ENCODE assay signal across 5 cellular contexts in the genomic region with DNA sequence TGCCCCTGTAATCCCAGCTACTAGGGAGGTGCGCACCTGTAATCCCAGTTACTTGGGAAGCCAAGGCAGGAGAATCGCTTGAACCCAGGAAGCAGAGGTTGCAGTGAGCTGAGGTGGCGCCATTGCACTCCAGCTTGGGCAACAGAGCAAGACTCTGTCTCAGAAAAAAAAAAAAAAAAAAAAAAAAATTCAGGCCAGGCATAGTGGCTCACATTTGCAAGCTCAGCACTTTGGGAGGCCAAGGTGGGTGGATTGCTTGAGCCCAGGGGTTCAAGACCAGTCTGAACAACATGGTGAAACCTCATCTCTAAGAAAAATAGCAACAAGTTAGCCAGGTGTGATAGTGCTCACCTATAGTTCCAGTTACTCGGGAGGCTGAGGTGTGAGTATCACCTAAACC. TPM values are rescaled to one million over a fixed set of nuclear protein-coding genes. Genes with fewer than 3 reads are reported as not detected.
DNase-seq lines count a peak whose midpoint lies in the region; ATAC-seq and TF ChIP-seq lines count a peak whose summit lies in the region.
"Not testable (repeated sequence)": the region's sequence is repeated elsewhere in the genome, so short reads cannot be mapped to it uniquely, and the experiment has no call there.

No MANE protein-coding gene starts in this region.

- H3K27ac Mint-ChIP-seq in activated CD4-positive, alpha-beta T cell treated with anti-CD3 and anti-CD28 coated beads, Interleukin-2, amount 10 ng/mL, durations not matched to agents 24 days and 14 days; endodermal cell: not testable (repeated sequence)

- H2BK120ac ChIP-seq in IMR-90 (ENCODE audit: low read depth, low read length), result not testable (repeated sequence)

- H3K79me2 ChIP-seq in HCT116 (ENCODE audit: insufficient read depth, low read length), result not testable (repeated sequence)

- not testable (repeated sequence) for H3K14ac ChIP-seq in IMR-90 (replicated peaks; ENCODE audit: low read depth, low read length)

- not testable (repeated sequence) for H3K36me3 ChIP-seq in HCT116 (ENCODE audit: control insufficient read depth in 1 of 2, insufficient read depth in 2 of 2, low read length in 2 of 2); IMR-90 (ENCODE audit: control insufficient read depth, insufficient read depth, low read length); Panc1 (ENCODE audit: control insufficient read depth, insufficient read depth, low read length); endodermal cell (ENCODE audit: control insufficient read depth, insufficient read depth, low read length)

- not testable (repeated sequence) for H3K9me3 ChIP-seq in HCT116 (ENCODE audit: control insufficient read depth in 1 of 2, insufficient read depth in 1 of 2, low read depth in 1 of 2, low read length in 2 of 2); IMR-90 (ENCODE audit: control insufficient read depth, insufficient read depth, low read length); Panc1 (ENCODE audit: control insufficient read depth, insufficient read depth, low read depth, low read length); endodermal cell (ENCODE audit: control insufficient read depth, low read length)

- not testable (repeated sequence) for H3K27me3 ChIP-seq in HCT116 (ENCODE audit: insufficient read depth, low read length); IMR-90 (ENCODE audit: control insufficient read depth, insufficient read depth, low read length); Panc1 (ENCODE audit: control insufficient read depth, insufficient read depth, low read length)
- peaks cover 12% of the 10 kb centered on the region for H3K27me3 ChIP-seq in endodermal cell (ENCODE audit: control insufficient read depth, insufficient read depth, low read length, poor library complexity, severe bottlenecking)

- not testable (repeated sequence) for H4K91ac ChIP-seq in IMR-90 (ENCODE audit: insufficient read depth, low read depth, low read length)

- POLR2A ChIA-PET in HCT116 (lab: Charles Lee); IMR-90 (lab: Charles Lee; ENCODE audit: unreplicated experiment); Panc1 (lab: Charles Lee): not testable (repeated sequence)

- not testable (repeated sequence) for H4K8ac ChIP-seq in IMR-90 (ENCODE audit: low read depth in 2 of 2, low read length in 2 of 2)

- H2BK20ac ChIP-seq in IMR-90 (ENCODE audit: low read depth, low read length), result not testable (repeated sequence)

- H3K18ac ChIP-seq in IMR-90 (ENCODE audit: low read depth, low read length), result not testable (repeated sequence)

- not testable (repeated sequence) for H3K4me3 Mint-ChIP-seq in activated CD4-positive, alpha-beta T cell treated with anti-CD3 and anti-CD28 coated beads, Interleukin-2, amount 10 ng/mL, durations not matched to agents 24 days and 14 days; endodermal cell

- not testable (repeated sequence) for H3K9me3 Mint-ChIP-seq in activated CD4-positive, alpha-beta T cell treated with anti-CD3 and anti-CD28 coated beads, Interleukin-2, amount 10 ng/mL, durations not matched to agents 24 days and 14 days; endodermal cell

- H3K79me1 ChIP-seq in IMR-90 (ENCODE audit: low read depth in 1 of 2, low read length in 2 of 2), result not testable (repeated sequence)

- not testable (repeated sequence) for H3K9ac ChIP-seq in HCT116 (ENCODE audit: low read length); IMR-90 (ENCODE audit: low read depth, low read length); endodermal cell (ENCODE audit: extremely low read depth, low read length, poor library complexity, severe bottlenecking)

- H3K4me1 Mint-ChIP-seq in activated CD4-positive, alpha-beta T cell treated with anti-CD3 and anti-CD28 coated beads, Interleukin-2, amount 10 ng/mL, durations not matched to agents 24 days and 14 days; endodermal cell: not testable (repeated sequence)

- H3K9me2 ChIP-seq in HCT116 (ENCODE audit: insufficient read depth), result not testable (repeated sequence)

- not testable (repeated sequence) for H2AFZ ChIP-seq in HCT116 (ENCODE audit: low read depth, low read length, poor library complexity, severe bottlenecking); IMR-90 (replicated peaks; ENCODE audit: low read length, poor library complexity)

- not testable (repeated sequence) for H3K4me1 ChIP-seq in HCT116 (ENCODE audit: control insufficient read depth in 1 of 2, insufficient read depth in 2 of 2, low read length in 2 of 2); IMR-90 (ENCODE audit: control insufficient read depth, insufficient read depth, low read length); Panc1 (ENCODE audit: control insufficient read depth, insufficient read depth, low read length); endodermal cell (ENCODE audit: control insufficient read depth, insufficient read depth, low read length)

- DNase-seq in HCT116 (ENCODE audit: low read depth, low spot score); IMR-90; Panc1 (ENCODE audit: low read depth, low spot score); endodermal cell: not testable (repeated sequence)
- peak; percentile 32 for DNase-seq in activated CD4-positive, alpha-beta T cell treated with anti-CD3 and anti-CD28 coated beads, Interleukin-2, amount 10 ng/mL, durations not matched to agents 24 days and 14 days

- not testable (repeated sequence) for H2BK15ac ChIP-seq in IMR-90 (ENCODE audit: low read depth, low read length)

- H2AK9ac ChIP-seq in IMR-90 (replicated peaks; ENCODE audit: low read depth, low read length, poor library complexity), result not testable (repeated sequence)

- WGBS in IMR-90 (ENCODE audit: extremely low coverage in 2 of 2, insufficient read length in 1 of 2), 2 experiments, result no CpG with 5 or more reads among the region's 4 CpGs
- 88 to 94% methylated on average over 2 to 4 of the region's 4 CpGs for WGBS in endodermal cell (ENCODE audit: insufficient coverage in 1 of 2, insufficient read length in 1 of 2), 2 experiments

- TF ChIP-seq RAD21 in HCT116 (IDR thresholded peaks at IDR 0.05; ENCODE audit: low read depth), result peak; percentile 30; the same call in 1 of the 2 replicates
- not testable (repeated sequence) for TF ChIP-seq RAD21 in IMR-90 (IDR thresholded peaks at IDR 0.05; ENCODE audit: low read length)

- not testable (repeated sequence) for H2AK5ac ChIP-seq in IMR-90 (ENCODE audit: low read depth, low read length)

- not testable (repeated sequence) for H3K27ac ChIP-seq in HCT116 (ENCODE audit: low read depth, low read length); IMR-90 (ENCODE audit: insufficient read depth, low read length); Panc1 (ENCODE audit: low read length); endodermal cell (ENCODE audit: low read depth, low read length)

- intact Hi-C loops in HCT116 (cut with micrococcal nuclease); IMR-90 (cut with micrococcal nuclease); Panc1 (cut with micrococcal nuclease; ENCODE audit: unreplicated experiment); activated CD4-positive, alpha-beta T cell treated with anti-CD3 and anti-CD28 coated beads, Interleukin-2, amount 10 ng/mL, durations not matched to agents 24 days and 14 days (cut with micrococcal nuclease): not testable (repeated sequence)

- H3K4me3 ChIP-seq in HCT116 (replicated peaks in 1 of 2; ENCODE audit: low read depth in 1 of 2, low read length in 2 of 2); IMR-90 (ENCODE audit: insufficient read depth, low read depth, low read length); Panc1 (ENCODE audit: low read depth in 2 of 2, low read length in 2 of 2); endodermal cell (ENCODE audit: low read length): not testable (repeated sequence)

- not testable (repeated sequence) for H3K36me3 Mint-ChIP-seq in activated CD4-positive, alpha-beta T cell treated with anti-CD3 and anti-CD28 coated beads, Interleukin-2, amount 10 ng/mL, durations not matched to agents 24 days and 14 days (ENCODE audit: low read depth); endodermal cell (ENCODE audit: low read depth)

- H3K4ac ChIP-seq in IMR-90 (ENCODE audit: low read depth, low read length), result not testable (repeated sequence)

- H3K27me3 Mint-ChIP-seq in activated CD4-positive, alpha-beta T cell treated with anti-CD3 and anti-CD28 coated beads, Interleukin-2, amount 10 ng/mL, durations not matched to agents 24 days and 14 days, result peaks cover 46% of the 10 kb centered on the region
- peaks cover 13% of the 10 kb centered on the region for H3K27me3 Mint-ChIP-seq in endodermal cell (ENCODE audit: insufficient read depth)

- RAD21 ChIA-PET in HCT116 (lab: Charles Lee; ENCODE audit: low non-redundant PET in 1 of 2, low total read pairs in 2 of 2, uncharacterized antibody in 2 of 2, unreplicated experiment in 2 of 2), result not testable (repeated sequence)

- in situ Hi-C loops in IMR-90 (cut with MboI; ENCODE audit: low sequenced_read_pairs); Panc1 (cut with HindIII; ENCODE audit: low pct_unique_long_range_greater_than_20kb, low sequenced_read_pairs): not testable (repeated sequence)

- not testable (repeated sequence) for ATAC-seq in HCT116; IMR-90 (ENCODE audit: low read depth); Panc1

- H3K56ac ChIP-seq in IMR-90 (ENCODE audit: extremely low read depth, insufficient read depth, low read length), result not testable (repeated sequence)

- not testable (repeated sequence) for BruUV-seq in HCT116 (replicated peaks; lab: Mats Ljungman, UMichigan); IMR-90 (replicated peaks; lab: Mats Ljungman, UMichigan); Panc1 (replicated peaks; lab: Mats Ljungman, UMichigan)

- CTCF ChIA-PET in HCT116 (lab: Charles Lee); IMR-90 (lab: Yijun Ruan, JAX); Panc1 (lab: Charles Lee): not testable (repeated sequence)

- not testable (repeated sequence) for TF ChIP-seq CTCF in HCT116 (IDR thresholded peaks at IDR 0.05 in 2 of 3, conservative IDR thresholded peaks at IDR 0.05 in 1 of 3; ENCODE audit: borderline replicate concordance in 1 of 3, insufficient read depth in 1 of 3, low read depth in 2 of 3, low read length in 2 of 3); IMR-90 (conservative IDR thresholded peaks at IDR 0.05; ENCODE audit: low read depth, low read length)
- TF ChIP-seq CTCF in Panc1 (IDR thresholded peaks at IDR 0.05) (peak; percentile 30), endodermal cell (conservative IDR thresholded peaks at IDR 0.05) (peak; percentile 16)

- not testable (repeated sequence) for H4K5ac ChIP-seq in IMR-90 (ENCODE audit: low read depth, low read length)

- TF ChIP-seq POLR2A in HCT116 (IDR thresholded peaks at IDR 0.05; ENCODE audit: borderline replicate concordance, extremely low read depth, insufficient read depth, insufficient read length); IMR-90 (IDR thresholded peaks at IDR 0.05; ENCODE audit: low read depth, low read length): not testable (repeated sequence)

- not testable (repeated sequence) for H3K4me2 ChIP-seq in HCT116 (ENCODE audit: low read length); IMR-90 (ENCODE audit: low read depth, low read length)

- H3K23ac ChIP-seq in IMR-90 (ENCODE audit: low read depth, low read length), result not testable (repeated sequence)

- H3K9me1 ChIP-seq in IMR-90 (ENCODE audit: insufficient read depth, low read length), result not testable (repeated sequence)

- not testable (repeated sequence) for H4K20me1 ChIP-seq in HCT116 (ENCODE audit: insufficient read depth); IMR-90 (ENCODE audit: insufficient read depth, low read length)

- dilution Hi-C loops in IMR-90 (cut with HindIII; ENCODE audit: low sequenced_read_pairs, unreplicated experiment), result not testable (repeated sequence)

- not testable (repeated sequence) for H2BK5ac ChIP-seq in IMR-90 (ENCODE audit: low read depth, low read length, poor library complexity, severe bottlenecking)

RNA-seq across cellular contexts. Expression of a gene that starts 20.8 kb away (rescaled TPM):
- total RNA-seq in HCT116 (2021; ENCODE audit: unreplicated experiment) (17.2 TPM), IMR-90 (2012; rRNA removed) (2.2 TPM in 2 replicates), Panc1 (2021; ENCODE audit: unreplicated experiment) (20.9 TPM), endodermal cell (1 to 10 TPM; 2.3 to 3.8 TPM)
- 4.1 and 4.3 TPM in 2 replicates for polyA plus RNA-seq in HCT116 (2012)
- 1.6 and 1.8 TPM in 2 replicates for polyA plus RNA-seq in IMR-90 (2012; rRNA removed)
- polyA plus RNA-seq in IMR-90 (2012; cell fraction: cytosol; rRNA removed), result 0.60 and 1.2 TPM in 2 replicates
- polyA plus RNA-seq in IMR-90 (2012; cell fraction: nucleus; rRNA removed; ENCODE audit: low replicate concordance), result 0.83 and 1.2 TPM in 2 replicates
- polyA plus RNA-seq in Panc1 (2012; ENCODE audit: insufficient read length), result 6.6 TPM
- 0.26 and 0.63 TPM in 2 replicates for total RNA-seq in activated CD4-positive, alpha-beta T cell treated with anti-CD3 and anti-CD28 coated beads, Interleukin-2, amount 10 ng/mL, durations not matched to agents 24 days and 14 days
- polyA plus RNA-seq in endodermal cell (2013, experiment 1 of 2), result 3.7 TPM
- 5.1 TPM for polyA plus RNA-seq in endodermal cell (2013, experiment 2 of 2)
